In the genomic region with DNA sequence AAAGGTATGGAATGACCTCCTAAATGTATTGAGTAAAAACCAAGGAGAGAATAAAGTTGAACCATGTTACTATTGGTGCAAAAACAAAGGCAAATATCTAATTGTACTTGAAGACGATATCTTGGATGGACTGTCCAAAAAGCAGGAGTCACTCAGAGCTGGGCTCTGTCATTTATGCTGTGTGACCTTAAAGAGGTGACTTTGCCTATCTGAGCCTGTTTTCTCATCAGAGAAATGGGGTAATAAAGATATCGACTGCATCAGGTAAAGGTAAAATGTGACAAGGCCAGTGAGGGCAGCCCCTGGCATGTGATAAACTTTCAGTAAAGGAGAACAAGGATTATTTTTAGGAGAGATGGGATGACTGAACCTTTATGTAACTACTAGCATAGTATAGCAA, we compare ENCODE assay signal across 25 cellular contexts. TPM values are rescaled to one million over a fixed set of nuclear protein-coding genes. Genes with fewer than 3 reads are reported as not detected.
DNase-seq lines count a peak whose midpoint lies in the region; ATAC-seq, FAIRE-seq and TF ChIP-seq lines count a peak whose summit lies in the region.
"Had no signal": no experiment of that assay in that cellular context is flagged by ENCODE, and none has a peak within 500 bp of the region (broad histone marks: within the 10 kb centered on the region; RNA-seq: fewer than 3 reads in every experiment).

No MANE protein-coding gene starts in this region.

- TF ChIP-seq POLR2A in HepG2 (IDR thresholded peaks at IDR 0.05; ENCODE audit: insufficient read depth in 1 of 2, low read depth in 2 of 2, low read length in 2 of 2) = no peak
- no peak for TF ChIP-seq POLR2A in right lobe of liver (IDR thresholded peaks at IDR 0.05)

- FAIRE-seq in HepG2 (lab: Jason Lieb, UNC) = no peak
- FAIRE-seq: A549, D721Med, GM12878, GM12892, GM18507 had no signal

- 83% methylated on average over 2 of the region's 2 CpGs for WGBS in HepG2 (ENCODE audit: low lambda C conversion rate)
- 89% methylated on average over 2 of the region's 2 CpGs for WGBS in right lobe of liver (ENCODE audit: insufficient coverage, low coverage, low lambda C conversion rate, missing lambda C conversion rate)

- TF ChIP-seq EP300 in HepG2 (IDR thresholded peaks at IDR 0.05; ENCODE audit: low read depth in 2 of 2, low read length in 2 of 2) (no peak), HepG2 (CRISPR knock-in tag; IDR thresholded peaks at IDR 0.05; ENCODE audit: borderline replicate concordance) (no peak)

- H3K4me1 ChIP-seq in HepG2 (ENCODE audit: insufficient read depth, low read length) (peaks cover 48% of the 10 kb centered on the region), right lobe of liver (peaks cover 0 to 7% (median 0%) of the 10 kb centered on the region in 4 donors), BE2C (peaks cover 14% of the 10 kb centered on the region)

- H2AFZ ChIP-seq in HepG2 (ENCODE audit: low read length) = no peak overlapping the region

- H3K27ac ChIP-seq in HepG2 (ENCODE audit: extremely low read length, insufficient read depth, low read length) = no peak overlapping the region
- H3K27ac ChIP-seq in right lobe of liver = no peak overlapping the region
- no peak overlapping the region for H3K27ac ChIP-seq in RWPE1
- H3K27ac ChIP-seq: 22Rv1, A549, BLaER1 had no signal

- POLR2A ChIA-PET in HepG2 (lab: Yijun Ruan, JAX) (interaction anchor here (1.4 kb wide), 1 partner anchor 265 kb away, joined by 3 read pairs; a partner anchor contains a TSS), T-cell (lab: Charles Lee) (interaction anchor here in 1 of 2 donors (0.6 kb wide), 1 partner anchor 1294 kb away, joined by 10 read pairs; no protein-coding TSS in a partner anchor), RWPE1 (lab: Yijun Ruan, JAX; ENCODE audit: low non-redundant PET) (interaction anchor here (0.6 kb wide), 1 partner anchor 264 kb away, joined by 10 read pairs; no protein-coding TSS in a partner anchor)

- CTCF ChIA-PET in HepG2 (lab: Yijun Ruan, JAX; ENCODE audit: low intra/inter-chr PET ratio, low total read pairs) (no interaction called here), T-cell (lab: Charles Lee) (no interaction called here), RWPE1 (lab: Yijun Ruan, JAX) (no interaction called here)

- DNase-seq in HepG2 (ENCODE audit: low spot score) (no peak), right lobe of liver (no peak), T-cell (no peak), BE2C (no peak), RWPE1 (ENCODE audit: low spot score) (no peak), NCI-H1092 treated with DMSO at 0.1 percent for 48 hours (lab: John Stamatoyannopoulos, UW) (no peak)
- DNase-seq in central memory CD8-positive, alpha-beta T cell (ENCODE audit: low spot score in 2 of 2) = no peak
- DNase-seq: AML-193; C1 segment of cervical spinal cord; Caco-2; Calu3; CD4-positive, alpha-beta T cell; CD8-positive, alpha-beta T cell; DMS79 treated with DMSO at 0.1 percent for 48 hours; GDM1 had no signal

- H3K9ac ChIP-seq in HepG2 (ENCODE audit: insufficient read depth, low read depth, low read length) = no peak overlapping the region
- H3K9ac ChIP-seq: BLaER1 had no signal

- intact Hi-C loops in HepG2 (cut with micrococcal nuclease; ENCODE audit: unreplicated experiment) = loop anchor here (5.0 kb wide), 1 partner anchor 264 kb away; a partner anchor contains a TSS
- intact Hi-C loops in right lobe of liver (cut with DNase I) = no loop called here

- no peak overlapping the region for H3K4me3 Mint-ChIP-seq in T-cell
- H3K4me3 Mint-ChIP-seq in central memory CD8-positive, alpha-beta T cell = no peak overlapping the region
- H3K4me3 Mint-ChIP-seq in stimulated activated memory B cell treated with anti-CD40 and anti-IgM and Interleukin-4, amounts not matched to agents 10 μg/mL and 1 μg/mL and 100 μg/mL, for 72 hours = no peak overlapping the region
- H3K4me3 Mint-ChIP-seq: B cell; CD14-positive monocyte; CD4-positive, alpha-beta T cell; CD8-positive, alpha-beta T cell had no signal

- BruUV-seq in HepG2 (replicated peaks; lab: Mats Ljungman, UMichigan) = no TSS peak

- TF ChIP-seq RAD21 in HepG2 (CRISPR knock-in tag; IDR thresholded peaks at IDR 0.05) = no peak

- H3K4me3 ChIP-seq in HepG2 (replicated peaks in 1 of 3; ENCODE audit: insufficient read depth in 1 of 3, low read depth in 2 of 3, low read length in 3 of 3) (no peak overlapping the region), right lobe of liver (no peak overlapping the region), BE2C (ENCODE audit: low read depth, low read length) (no peak overlapping the region)
- H3K4me3 ChIP-seq: A549, BLaER1, GM12878 had no signal

- H3K27me3 ChIP-seq in HepG2 (ENCODE audit: control insufficient read depth in 1 of 2, insufficient read depth in 2 of 2, low read length in 2 of 2) (no peaks in the 10 kb centered on the region), right lobe of liver (no peaks in the 10 kb centered on the region), BE2C (no peaks in the 10 kb centered on the region)
- H3K27me3 ChIP-seq: BLaER1 had no signal

- TF ChIP-seq CTCF in HepG2 (CRISPR knock-in tag; IDR thresholded peaks at IDR 0.05) = no peak
- TF ChIP-seq CTCF in right lobe of liver (IDR thresholded peaks at IDR 0.05) = no peak
- TF ChIP-seq CTCF in BE2C (IDR thresholded peaks at IDR 0.05; ENCODE audit: low read depth, low read length) = no peak
- no peak for TF ChIP-seq CTCF in RWPE1 (conservative IDR thresholded peaks at IDR 0.05; ENCODE audit: low read depth)

- H3K27me3 Mint-ChIP-seq in T-cell = no peaks in the 10 kb centered on the region
- no peaks in the 10 kb centered on the region for H3K27me3 Mint-ChIP-seq in central memory CD8-positive, alpha-beta T cell
- no peaks in the 10 kb centered on the region for H3K27me3 Mint-ChIP-seq in stimulated activated memory B cell treated with anti-CD40 and anti-IgM and Interleukin-4, amounts not matched to agents 10 μg/mL and 1 μg/mL and 100 μg/mL, for 72 hours
- H3K27me3 Mint-ChIP-seq: B cell; CD4-positive, alpha-beta T cell had no signal

- H3K9me3 ChIP-seq in HepG2 (ENCODE audit: low read length) = no peaks in the 10 kb centered on the region
- H3K9me3 ChIP-seq in right lobe of liver = no peaks in the 10 kb centered on the region
- no peaks in the 10 kb centered on the region for H3K9me3 ChIP-seq in BE2C
- H3K9me3 ChIP-seq: A549, BLaER1, Caco-2 had no signal

- H3K9me3 Mint-ChIP-seq in T-cell = no peaks in the 10 kb centered on the region
- H3K9me3 Mint-ChIP-seq in central memory CD8-positive, alpha-beta T cell = no peaks in the 10 kb centered on the region
- no peaks in the 10 kb centered on the region for H3K9me3 Mint-ChIP-seq in stimulated activated memory B cell treated with anti-CD40 and anti-IgM and Interleukin-4, amounts not matched to agents 10 μg/mL and 1 μg/mL and 100 μg/mL, for 72 hours
- H3K9me3 Mint-ChIP-seq: CD14-positive monocyte; CD4-positive, alpha-beta T cell; CD8-positive, alpha-beta T cell had no signal

- H3K4me2 ChIP-seq in HepG2 (ENCODE audit: low read depth, low read length) = no peak overlapping the region
- H3K4me2 ChIP-seq: A549, BLaER1 had no signal

- H3K79me2 ChIP-seq in HepG2 (ENCODE audit: insufficient read depth, low read length) = no peaks in the 10 kb centered on the region

- no peaks in the 10 kb centered on the region for H3K36me3 ChIP-seq in HepG2 (replicated peaks in 1 of 2; ENCODE audit: control insufficient read depth in 1 of 2, insufficient read depth in 2 of 2, low read length in 2 of 2)
- H3K36me3 ChIP-seq in right lobe of liver = no peaks in the 10 kb centered on the region
- no peaks in the 10 kb centered on the region for H3K36me3 ChIP-seq in BE2C

- H3K4me1 Mint-ChIP-seq in T-cell = peaks cover 4 to 13% (median 12%) of the 10 kb centered on the region in 3 donors
- H3K4me1 Mint-ChIP-seq in central memory CD8-positive, alpha-beta T cell = no peaks in the 10 kb centered on the region
- H3K4me1 Mint-ChIP-seq in stimulated activated memory B cell treated with anti-CD40 and anti-IgM and Interleukin-4, amounts not matched to agents 10 μg/mL and 1 μg/mL and 100 μg/mL, for 72 hours = peaks cover 15% of the 10 kb centered on the region

- no peaks in the 10 kb centered on the region for H4K20me1 ChIP-seq in HepG2 (ENCODE audit: insufficient read depth, low read length)

- in situ Hi-C loops in HepG2 (cut with HindIII; ENCODE audit: extremely low pct_ligation_motif_present, low pct_unique_long_range_greater_than_20kb) = no loop called here

- H3K27ac Mint-ChIP-seq in T-cell = peak overlapping the region; percentile 21 to 75
- H3K27ac Mint-ChIP-seq in central memory CD8-positive, alpha-beta T cell (ENCODE audit: low read depth) = peak overlapping the region; percentile 22
- H3K27ac Mint-ChIP-seq in stimulated activated memory B cell treated with anti-CD40 and anti-IgM and Interleukin-4, amounts not matched to agents 10 μg/mL and 1 μg/mL and 100 μg/mL, for 72 hours = peak overlapping the region; percentile 32
- H3K27ac Mint-ChIP-seq: B cell; CD4-positive, alpha-beta T cell; CD8-positive, alpha-beta T cell had no signal

- ATAC-seq in HepG2 (no peak), right lobe of liver (no peak), T-cell (replicated peaks in 1 of 4) (no peak)
- ATAC-seq in central memory CD8-positive, alpha-beta T cell (replicated peaks; ENCODE audit: extremely low read depth, poor library complexity, severe bottlenecking) = no peak
- ATAC-seq in stimulated activated memory B cell treated with anti-CD40 and anti-IgM and Interleukin-4, amounts not matched to agents 10 μg/mL and 1 μg/mL and 100 μg/mL, for 72 hours = no peak
- ATAC-seq: A549; CD8-positive, alpha-beta T cell; GM12878 had no signal

- no peaks in the 10 kb centered on the region for H3K36me3 Mint-ChIP-seq in T-cell
- H3K36me3 Mint-ChIP-seq in central memory CD8-positive, alpha-beta T cell (ENCODE audit: insufficient read depth) = no peaks in the 10 kb centered on the region
- H3K36me3 Mint-ChIP-seq in stimulated activated memory B cell treated with anti-CD40 and anti-IgM and Interleukin-4, amounts not matched to agents 10 μg/mL and 1 μg/mL and 100 μg/mL, for 72 hours = no peaks in the 10 kb centered on the region
- H3K36me3 Mint-ChIP-seq: CD14-positive monocyte; CD8-positive, alpha-beta T cell had no signal

RNA-seq across cellular contexts. Expression of a gene that starts 1.8 kb away (rescaled TPM):
- total RNA-seq in HepG2 (2016; rRNA removed; fragmentation: Illumina TruSeq; extraction: Trizol) (3.4 and 6.0 TPM in 2 replicates), right lobe of liver (1 to 10 TPM in 2 of 6 experiments, under 1 TPM in 4; 0.48 to 1.4 (median 0.94) TPM), T-cell (1 to 10 TPM; 5.6 to 7.2 (median 6.1) TPM)
- total RNA-seq in HepG2 (2016; cell fraction: cytosol; rRNA removed; fragmentation: Illumina TruSeq; extraction: Trizol; ENCODE audit: low read depth) = 2.0 and 2.1 TPM in 2 replicates
- 3.8 and 6.2 TPM in 2 replicates for total RNA-seq in HepG2 (2016; cell fraction: insoluble cytoplasmic fraction; rRNA removed; fragmentation: Illumina TruSeq; extraction: Trizol)
- total RNA-seq in HepG2 (2016; cell fraction: membrane; rRNA removed; fragmentation: Illumina TruSeq; extraction: Trizol) = 4.2 and 4.6 TPM in 2 replicates
- 7.6 and 8.0 TPM in 2 replicates for total RNA-seq in HepG2 (2016; cell fraction: nucleus; rRNA removed; fragmentation: Illumina TruSeq; extraction: Trizol)
- polyA plus RNA-seq in HepG2 (2011; rRNA removed) = 4.8 and 5.1 TPM in 2 replicates
- polyA plus RNA-seq in HepG2 (2011; cell fraction: cytosol; rRNA removed) = 2.5 and 4.1 TPM in 2 replicates
- 9.9 and 12.0 TPM in 2 replicates for polyA plus RNA-seq in HepG2 (2011; cell fraction: nucleus; rRNA removed)
- 2.4 and 3.6 TPM in 2 replicates for polyA plus RNA-seq in HepG2 (2012)
- polyA plus RNA-seq in HepG2 (2016; cell fraction: cytosol; fragmentation: Illumina TruSeq; extraction: Trizol; ENCODE audit: low read depth) = 0.78 and 1.3 TPM in 2 replicates
- polyA plus RNA-seq in HepG2 (2016; cell fraction: insoluble cytoplasmic fraction; fragmentation: Illumina TruSeq; extraction: Trizol; ENCODE audit: low read depth) = 2.3 and 4.0 TPM in 2 replicates
- 1.7 and 2.1 TPM in 2 replicates for polyA plus RNA-seq in HepG2 (2016; cell fraction: membrane; fragmentation: Illumina TruSeq; extraction: Trizol; ENCODE audit: low read depth)
- 12.6 and 14.0 TPM in 2 replicates for polyA plus RNA-seq in HepG2 (2016; cell fraction: nucleus; fragmentation: Illumina TruSeq; extraction: Trizol; ENCODE audit: insufficient read depth, low read depth)
- 16.7 and 18.1 TPM in 2 replicates for polyA minus RNA-seq in HepG2 (2011; rRNA and poly(A)+ RNA removed; ENCODE audit: low replicate concordance)
- polyA minus RNA-seq in HepG2 (2011; cell fraction: cytosol; rRNA and poly(A)+ RNA removed) = 4.4 and 4.7 TPM in 2 replicates
- polyA minus RNA-seq in HepG2 (2011; cell fraction: nucleus; rRNA and poly(A)+ RNA removed) = 9.8 and 10.9 TPM in 2 replicates
- polyA plus RNA-seq in BE2C (2012; ENCODE audit: insufficient read depth, insufficient read length, low read depth) = 23.6 TPM

RNA-seq across cellular contexts. Expression of a gene that starts 6.9 kb away (rescaled TPM):
- total RNA-seq in HepG2 (2016; rRNA removed; fragmentation: Illumina TruSeq; extraction: Trizol) (10.6 and 14.6 TPM in 2 replicates), right lobe of liver (10 to 100 TPM in 5 of 6 experiments, 1 to 10 TPM in 1; 9.9 to 18.8 (median 14.1) TPM), T-cell (10 to 100 TPM; 17.4 to 45.3 (median 43.7) TPM)
- total RNA-seq in HepG2 (2016; cell fraction: cytosol; rRNA removed; fragmentation: Illumina TruSeq; extraction: Trizol; ENCODE audit: low read depth) = 4.5 and 4.8 TPM in 2 replicates
- total RNA-seq in HepG2 (2016; cell fraction: insoluble cytoplasmic fraction; rRNA removed; fragmentation: Illumina TruSeq; extraction: Trizol) = 12.7 and 14.8 TPM in 2 replicates
- total RNA-seq in HepG2 (2016; cell fraction: membrane; rRNA removed; fragmentation: Illumina TruSeq; extraction: Trizol) = 8.7 and 8.8 TPM in 2 replicates
- total RNA-seq in HepG2 (2016; cell fraction: nucleus; rRNA removed; fragmentation: Illumina TruSeq; extraction: Trizol) = 11.1 and 14.0 TPM in 2 replicates
- 13.2 and 15.5 TPM in 2 replicates for polyA plus RNA-seq in HepG2 (2011; rRNA removed)
- 10.6 and 23.9 TPM in 2 replicates for polyA plus RNA-seq in HepG2 (2011; cell fraction: cytosol; rRNA removed)
- polyA plus RNA-seq in HepG2 (2011; cell fraction: nucleus; rRNA removed) = 115 and 150 TPM in 2 replicates
- 6.2 and 7.8 TPM in 2 replicates for polyA plus RNA-seq in HepG2 (2012)
- 7.1 and 7.6 TPM in 2 replicates for polyA plus RNA-seq in HepG2 (2016; cell fraction: cytosol; fragmentation: Illumina TruSeq; extraction: Trizol; ENCODE audit: low read depth)
- polyA plus RNA-seq in HepG2 (2016; cell fraction: insoluble cytoplasmic fraction; fragmentation: Illumina TruSeq; extraction: Trizol; ENCODE audit: low read depth) = 14.3 and 16.0 TPM in 2 replicates
- 10.5 and 12.0 TPM in 2 replicates for polyA plus RNA-seq in HepG2 (2016; cell fraction: membrane; fragmentation: Illumina TruSeq; extraction: Trizol; ENCODE audit: low read depth)
- 40.3 and 43.3 TPM in 2 replicates for polyA plus RNA-seq in HepG2 (2016; cell fraction: nucleus; fragmentation: Illumina TruSeq; extraction: Trizol; ENCODE audit: insufficient read depth, low read depth)
- polyA minus RNA-seq in HepG2 (2011; rRNA and poly(A)+ RNA removed; ENCODE audit: low replicate concordance) = 20.5 and 24.4 TPM in 2 replicates
- 6.2 and 10.0 TPM in 2 replicates for polyA minus RNA-seq in HepG2 (2011; cell fraction: cytosol; rRNA and poly(A)+ RNA removed)
- polyA minus RNA-seq in HepG2 (2011; cell fraction: nucleus; rRNA and poly(A)+ RNA removed) = 14.0 and 15.5 TPM in 2 replicates
- 71.8 TPM for polyA plus RNA-seq in BE2C (2012; ENCODE audit: insufficient read depth, insufficient read length, low read depth)

RNA-seq across cellular contexts. Expression of a gene that starts 12.4 kb away (rescaled TPM):
- total RNA-seq in HepG2 (2016; rRNA removed; fragmentation: Illumina TruSeq; extraction: Trizol) (178 and 220 TPM in 2 replicates), right lobe of liver (100 to 1,000 TPM in 5 of 6 experiments, 10 to 100 TPM in 1; 84.7 to 146 (median 110) TPM), T-cell (100 to 1,000 TPM; 134 to 231 (median 204) TPM)
- 710 and 791 TPM in 2 replicates for total RNA-seq in HepG2 (2016; cell fraction: cytosol; rRNA removed; fragmentation: Illumina TruSeq; extraction: Trizol; ENCODE audit: low read depth)
- total RNA-seq in HepG2 (2016; cell fraction: insoluble cytoplasmic fraction; rRNA removed; fragmentation: Illumina TruSeq; extraction: Trizol) = 169 and 227 TPM in 2 replicates
- total RNA-seq in HepG2 (2016; cell fraction: membrane; rRNA removed; fragmentation: Illumina TruSeq; extraction: Trizol) = 491 and 557 TPM in 2 replicates
- 80.1 and 103 TPM in 2 replicates for total RNA-seq in HepG2 (2016; cell fraction: nucleus; rRNA removed; fragmentation: Illumina TruSeq; extraction: Trizol)
- polyA plus RNA-seq in HepG2 (2011; rRNA removed) = 155 and 179 TPM in 2 replicates
- 176 and 208 TPM in 2 replicates for polyA plus RNA-seq in HepG2 (2011; cell fraction: cytosol; rRNA removed)
- polyA plus RNA-seq in HepG2 (2011; cell fraction: nucleus; rRNA removed) = 332 and 368 TPM in 2 replicates
- 109 and 121 TPM in 2 replicates for polyA plus RNA-seq in HepG2 (2012)
- 761 and 860 TPM in 2 replicates for polyA plus RNA-seq in HepG2 (2016; cell fraction: cytosol; fragmentation: Illumina TruSeq; extraction: Trizol; ENCODE audit: low read depth)
- polyA plus RNA-seq in HepG2 (2016; cell fraction: insoluble cytoplasmic fraction; fragmentation: Illumina TruSeq; extraction: Trizol; ENCODE audit: low read depth) = 159 and 186 TPM in 2 replicates
- polyA plus RNA-seq in HepG2 (2016; cell fraction: membrane; fragmentation: Illumina TruSeq; extraction: Trizol; ENCODE audit: low read depth) = 440 and 496 TPM in 2 replicates
- 178 and 189 TPM in 2 replicates for polyA plus RNA-seq in HepG2 (2016; cell fraction: nucleus; fragmentation: Illumina TruSeq; extraction: Trizol; ENCODE audit: insufficient read depth, low read depth)
- polyA minus RNA-seq in HepG2 (2011; rRNA and poly(A)+ RNA removed; ENCODE audit: low replicate concordance) = 30.5 and 34.7 TPM in 2 replicates
- 30.8 and 31.7 TPM in 2 replicates for polyA minus RNA-seq in HepG2 (2011; cell fraction: cytosol; rRNA and poly(A)+ RNA removed)
- polyA minus RNA-seq in HepG2 (2011; cell fraction: nucleus; rRNA and poly(A)+ RNA removed) = 19.3 and 22.6 TPM in 2 replicates
- 558 TPM for polyA plus RNA-seq in BE2C (2012; ENCODE audit: insufficient read depth, insufficient read length, low read depth)
